In the genomic region with DNA sequence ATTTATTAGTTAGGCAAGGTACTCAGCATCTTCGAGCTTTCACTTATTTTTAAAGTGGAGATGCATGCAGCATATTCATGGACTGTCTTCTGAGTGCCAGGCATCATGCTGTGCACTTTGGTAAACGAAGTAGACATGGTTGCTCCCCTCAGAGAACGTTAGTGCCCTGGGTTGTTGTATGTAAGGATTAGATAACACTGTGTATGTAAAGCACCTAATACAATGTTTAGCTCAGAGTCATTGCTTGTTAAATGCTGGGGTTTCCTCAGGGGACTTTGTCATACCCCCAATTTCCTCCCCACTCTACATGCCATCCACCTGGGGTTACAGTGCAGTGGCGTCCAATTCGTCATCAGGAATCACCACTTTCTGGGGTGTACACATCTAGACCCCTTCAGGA, we compare ENCODE assay signal across 14 cellular contexts. TPM values are rescaled to one million over a fixed set of nuclear protein-coding genes. Genes with fewer than 3 reads are reported as not detected.
DNase-seq lines count a peak whose midpoint lies in the region; ATAC-seq and TF ChIP-seq lines count a peak whose summit lies in the region.
"Had no signal": no experiment of that assay in that cellular context is flagged by ENCODE, and none has a peak within 500 bp of the region (broad histone marks: within the 10 kb centered on the region; RNA-seq: fewer than 3 reads in every experiment).

No MANE protein-coding gene starts in this region.

- H2AFZ ChIP-seq in Karpas-422 (ENCODE audit: low read length), result no peak overlapping the region

- intact Hi-C loops in CD4-positive, alpha-beta T cell (cut with DNase I, micrococcal nuclease), result loop anchor here (2.0 to 10.0 kb wide), 9 partner anchors 205 to 1784 kb away; partner anchors contain the start of genes ERCC3 (in 1 of the 2), IWS1 (in 1 of the 2), SFT2D3 (in 1 of the 2) and WDR33 (in 1 of the 2)

- peak overlapping the region; percentile 85; the same call in 1 of the 2 replicates for H3K4me3 ChIP-seq in Karpas-422 (ENCODE audit: low read length)

- H3K27me3 ChIP-seq in CD4-positive, alpha-beta T cell (ENCODE audit: control insufficient read depth, insufficient read depth, low read length), result no peaks in the 10 kb centered on the region
- H3K27me3 ChIP-seq in Karpas-422 (ENCODE audit: low read length), result no peaks in the 10 kb centered on the region

- CTCF ChIA-PET in CD4-positive, alpha-beta T cell (lab: Charles Lee), result interaction anchor here (0.5 kb wide), 1 partner anchor 13 kb away, joined by 3 read pairs; no protein-coding TSS in a partner anchor

- DNase-seq in CD4-positive, alpha-beta T cell, result no peak
- DNase-seq in Karpas-422, result no peak
- no peak for DNase-seq in SKM-1 (lab: John Stamatoyannopoulos, UW; ENCODE audit: unreplicated experiment)
- DNase-seq in T-helper 1 cell, result no peak
- DNase-seq: CD4-positive, alpha-beta memory T cell; DMS79 treated with DMSO at 0.1 percent for 48 hours; NCI-H1417; NCI-H2029; NCI-H2171 treated with DMSO at 0.1 percent for 48 hours; NCI-H510A; NCI-H82 had no signal

- peaks cover 77% of the 10 kb centered on the region for H3K79me2 ChIP-seq in Karpas-422 (ENCODE audit: low read length)

- peaks cover 59% of the 10 kb centered on the region for H3K4me1 Mint-ChIP-seq in CD4-positive, alpha-beta T cell (ENCODE audit: low read depth)
- peaks cover 16% of the 10 kb centered on the region for H3K4me1 Mint-ChIP-seq in activated T-helper 17 cell treated with anti-CD3 and anti-CD28 coated beads, Interleukin-2, amount 50 U/mL, for 72 hours
- H3K4me1 Mint-ChIP-seq in nephron, result peaks cover 29% of the 10 kb centered on the region

- H3K27ac ChIP-seq in CD4-positive, alpha-beta T cell (ENCODE audit: low read depth, low read length), result no peak overlapping the region
- peak overlapping the region; percentile 53 for H3K27ac ChIP-seq in Karpas-422 (ENCODE audit: low read length)

- H3K9me3 ChIP-seq in CD4-positive, alpha-beta T cell (ENCODE audit: control insufficient read depth, low read length), result no peaks in the 10 kb centered on the region
- no peaks in the 10 kb centered on the region for H3K9me3 ChIP-seq in Karpas-422 (ENCODE audit: low read length)

- no peaks in the 10 kb centered on the region for H3K9me3 Mint-ChIP-seq in CD4-positive, alpha-beta T cell
- no peaks in the 10 kb centered on the region for H3K9me3 Mint-ChIP-seq in activated T-helper 17 cell treated with anti-CD3 and anti-CD28 coated beads, Interleukin-2, amount 50 U/mL, for 72 hours
- H3K9me3 Mint-ChIP-seq in nephron, result no peaks in the 10 kb centered on the region
- H3K9me3 Mint-ChIP-seq: CD4-positive, alpha-beta memory T cell had no signal

- H3K9ac ChIP-seq in Karpas-422 (ENCODE audit: low read length), result peak overlapping the region; percentile 51

- no peaks in the 10 kb centered on the region for H3K9me2 ChIP-seq in Karpas-422 (replicated peaks; ENCODE audit: insufficient read depth, low read length)

- peaks cover 51% of the 10 kb centered on the region for H3K36me3 Mint-ChIP-seq in CD4-positive, alpha-beta T cell (ENCODE audit: low read depth)
- H3K36me3 Mint-ChIP-seq in activated T-helper 17 cell treated with anti-CD3 and anti-CD28 coated beads, Interleukin-2, amount 50 U/mL, for 72 hours (ENCODE audit: low read depth), result peaks cover 48% of the 10 kb centered on the region
- H3K36me3 Mint-ChIP-seq in nephron (ENCODE audit: low read depth), result peaks cover 14% of the 10 kb centered on the region

- no peaks in the 10 kb centered on the region for H3K27me3 Mint-ChIP-seq in CD4-positive, alpha-beta T cell
- no peaks in the 10 kb centered on the region for H3K27me3 Mint-ChIP-seq in activated T-helper 17 cell treated with anti-CD3 and anti-CD28 coated beads, Interleukin-2, amount 50 U/mL, for 72 hours
- H3K27me3 Mint-ChIP-seq in nephron (ENCODE audit: low read depth), result no peaks in the 10 kb centered on the region
- H3K27me3 Mint-ChIP-seq: CD4-positive, alpha-beta memory T cell had no signal

- H3K4me2 ChIP-seq in Karpas-422 (ENCODE audit: low read depth, low read length, poor library complexity, severe bottlenecking), result peak overlapping the region; percentile 86

- no peak for ATAC-seq in CD4-positive, alpha-beta T cell (ENCODE audit: poor library complexity)
- no peak for ATAC-seq in activated T-helper 17 cell treated with anti-CD3 and anti-CD28 coated beads, Interleukin-2, amount 50 U/mL, for 72 hours (replicated peaks)
- ATAC-seq in HG02981 (IDR thresholded peaks at IDR 0.05; ENCODE audit: unreplicated experiment), result no peak

- no peak overlapping the region for H3K27ac Mint-ChIP-seq in CD4-positive, alpha-beta T cell
- peak overlapping the region; percentile 47 for H3K27ac Mint-ChIP-seq in activated T-helper 17 cell treated with anti-CD3 and anti-CD28 coated beads, Interleukin-2, amount 50 U/mL, for 72 hours
- no peak overlapping the region for H3K27ac Mint-ChIP-seq in nephron

- H3K36me3 ChIP-seq in Karpas-422 (ENCODE audit: insufficient read depth, low read length), result peaks cover 19% of the 10 kb centered on the region; the same call in 1 of the 2 replicates

- POLR2A ChIA-PET in CD4-positive, alpha-beta T cell (lab: Charles Lee), result no interaction called here

- H3K4me1 ChIP-seq in Karpas-422 (ENCODE audit: low read length), result peaks cover 34% of the 10 kb centered on the region

- H4K20me1 ChIP-seq in Karpas-422 (ENCODE audit: insufficient read depth, low read depth, low read length), result no peaks in the 10 kb centered on the region

- H3K4me3 Mint-ChIP-seq in CD4-positive, alpha-beta T cell, result peak overlapping the region; percentile 25
- H3K4me3 Mint-ChIP-seq in activated T-helper 17 cell treated with anti-CD3 and anti-CD28 coated beads, Interleukin-2, amount 50 U/mL, for 72 hours, result peak overlapping the region; percentile 90
- H3K4me3 Mint-ChIP-seq in nephron, result peak overlapping the region in 2 of 3 experiments; percentile 32 to 96

- TF ChIP-seq CTCF in CD4-positive, alpha-beta T cell (IDR thresholded peaks at IDR 0.05), result no peak
- TF ChIP-seq CTCF in nephron (IDR thresholded peaks at IDR 0.05; ENCODE audit: unreplicated experiment in 3 of 3), result no peak

RNA-seq across cellular contexts. Expression of gene UGGT1, which starts 2.8 kb away (rescaled TPM):
- total RNA-seq in CD4-positive, alpha-beta T cell, result 10 to 100 TPM; 23.5 to 28.4 TPM
- total RNA-seq in Karpas-422 (2014; rRNA removed; shearing (Covaris generic); ENCODE audit: low replicate concordance), result 59.3 and 74.3 TPM in 2 replicates
- 10 to 100 TPM; 36.5 to 53.2 TPM for total RNA-seq in activated T-helper 17 cell treated with anti-CD3 and anti-CD28 coated beads, Interleukin-2, amount 50 U/mL, for 72 hours

Comparison
In these comparisons a context has a peak if more than half of its experiments do, and no peak if none do; other contexts are left out.
1. H3K4me3 Mint-ChIP-seq: peak in every context shown above with its lines; median percentile 90 in activated T-helper 17 cell treated with anti-CD3 and anti-CD28 coated beads, Interleukin-2, amount 50 U/mL, for 72 hours; 64 in nephron; 25 in CD4-positive, alpha-beta T cell.